In genomic region chr2:173221937-173222594, GRCh38 we compare ENCODE assay signal across 20 cellular contexts.
DNase-seq lines count a peak whose midpoint lies in the region; ATAC-seq, FAIRE-seq and TF ChIP-seq lines count a peak whose summit lies in the region.
"Had no signal": no experiment of that assay in that cellular context is flagged by ENCODE, and none has a peak within 500 bp of the region (broad histone marks: within the 10 kb centered on the region; RNA-seq: fewer than 3 reads in every experiment).

No MANE protein-coding gene starts in this region.

- no peak for TF ChIP-seq CTCF in lower lobe of right lung (IDR thresholded peaks at IDR 0.05)

- DNase-seq in GM12891 (ENCODE audit: insufficient read length, low spot score) = no peak
- DNase-seq in AML-193 (lab: John Stamatoyannopoulos, UW) = no peak
- no peak for DNase-seq in aorta
- DNase-seq in lower lobe of right lung = no peak
- no peak for DNase-seq in T-helper 2 cell
- DNase-seq: activated naive CD8-positive, alpha-beta T cell treated with anti-CD3 and anti-CD28 coated beads, Interleukin-2, amount 10 ng/mL, durations not matched to agents 7 days and 5 days; CD4-positive, alpha-beta memory T cell; DND-41; effector memory CD8-positive, alpha-beta T cell; NCI-H1048; NK-92 treated with Interleukin-12 subunit alpha and Interleukin-12 subunit beta, amount 100 ng/mL, for 24 hours; SHP77; stomach; uterus had no signal

- H3K4me3 ChIP-seq in aorta (ENCODE audit: low read length in 2 of 2) = no peak overlapping the region
- no peak overlapping the region for H3K4me3 ChIP-seq in lower lobe of right lung
- H3K4me3 ChIP-seq: cardiac muscle cell, stomach, uterus had no signal

- ATAC-seq in GM19455 (IDR thresholded peaks at IDR 0.05; ENCODE audit: unreplicated experiment) (peak; percentile 81), HG02759 (IDR thresholded peaks at IDR 0.05; ENCODE audit: unreplicated experiment) (peak; percentile 59), HG03442 (IDR thresholded peaks at IDR 0.05; ENCODE audit: unreplicated experiment) (peak; percentile 50), aorta (ENCODE audit: low FRiP score) (no peak), lower lobe of right lung (no peak)
- ATAC-seq: effector memory CD8-positive, alpha-beta T cell; WTC11 had no signal

- TF ChIP-seq POLR2A in GM12891 (IDR thresholded peaks at IDR 0.05; ENCODE audit: low read depth, low read length) = no peak

- H3K27me3 ChIP-seq in aorta (ENCODE audit: control insufficient read depth in 1 of 2, insufficient read depth in 2 of 2, low read length in 1 of 2) (no peaks in the 10 kb centered on the region), lower lobe of right lung (ENCODE audit: low read depth) (no peaks in the 10 kb centered on the region)
- H3K27me3 ChIP-seq: cardiac muscle cell, neutrophil, stomach, uterus had no signal

- WGBS in aorta, 2 donors = 93% methylated on average over 2 of the region's 2 CpGs

- no peaks in the 10 kb centered on the region for H3K4me1 ChIP-seq in aorta (ENCODE audit: control insufficient read depth in 1 of 2, insufficient read depth in 2 of 2, low read length in 2 of 2)
- H3K4me1 ChIP-seq in lower lobe of right lung = peaks cover 18% of the 10 kb centered on the region
- H3K4me1 ChIP-seq: uterus had no signal

- peak; percentile 23 for FAIRE-seq in GM12891 (lab: Jason Lieb, UNC)

- peaks cover 0 to 3% of the 10 kb centered on the region in 2 donors for H3K36me3 ChIP-seq in aorta (ENCODE audit: control insufficient read depth in 1 of 2, insufficient read depth in 2 of 2, low read length in 1 of 2)
- H3K36me3 ChIP-seq in lower lobe of right lung = no peaks in the 10 kb centered on the region
- H3K36me3 ChIP-seq: neutrophil, stomach, uterus had no signal

- intact Hi-C loops in aorta (cut with DNase I) (no loop called here), lower lobe of right lung (cut with DNase I) (no loop called here)

- H3K27ac ChIP-seq in aorta (ENCODE audit: low read depth in 1 of 2, low read length in 2 of 2) (no peak overlapping the region), lower lobe of right lung (no peak overlapping the region)
- H3K27ac ChIP-seq: cardiac muscle cell, neutrophil, stomach, uterus had no signal

- H3K9me3 ChIP-seq in aorta (ENCODE audit: control insufficient read depth, low read length) (no peaks in the 10 kb centered on the region), lower lobe of right lung (no peaks in the 10 kb centered on the region)
- H3K9me3 ChIP-seq: neutrophil, stomach, uterus had no signal

TF ChIP-seq in GM12891, 5 proteins besides CTCF, POLR2A, EP300 and RAD21:
- TF ChIP-seq POLR2AphosphoS5 (IDR thresholded peaks at IDR 0.05; ENCODE audit: low read depth, low read length) (no peak), POU2F2 (IDR thresholded peaks at IDR 0.05; ENCODE audit: low read depth, low read length) (no peak), PAX5 (IDR thresholded peaks at IDR 0.05; ENCODE audit: insufficient read depth, low read length, severe bottlenecking) (no peak), SPI1 (IDR thresholded peaks at IDR 0.05; ENCODE audit: low read depth, low read length) (no peak), TAF1 (IDR thresholded peaks at IDR 0.05; ENCODE audit: low read depth, low read length) (no peak)
TF ChIP-seq in GM12891: peak in this region for 0.

Comparison
In these comparisons a context has a peak if more than half of its experiments do, and no peak if none do; other contexts are left out.
1. ATAC-seq: peak in GM19455 (single experiment), HG02759 (single experiment) and HG03442 (single experiment); none in aorta (single experiment) and lower lobe of right lung (0 of 2).